8 cellular contexts compared by ENCODE assay signal in the genomic region with DNA sequence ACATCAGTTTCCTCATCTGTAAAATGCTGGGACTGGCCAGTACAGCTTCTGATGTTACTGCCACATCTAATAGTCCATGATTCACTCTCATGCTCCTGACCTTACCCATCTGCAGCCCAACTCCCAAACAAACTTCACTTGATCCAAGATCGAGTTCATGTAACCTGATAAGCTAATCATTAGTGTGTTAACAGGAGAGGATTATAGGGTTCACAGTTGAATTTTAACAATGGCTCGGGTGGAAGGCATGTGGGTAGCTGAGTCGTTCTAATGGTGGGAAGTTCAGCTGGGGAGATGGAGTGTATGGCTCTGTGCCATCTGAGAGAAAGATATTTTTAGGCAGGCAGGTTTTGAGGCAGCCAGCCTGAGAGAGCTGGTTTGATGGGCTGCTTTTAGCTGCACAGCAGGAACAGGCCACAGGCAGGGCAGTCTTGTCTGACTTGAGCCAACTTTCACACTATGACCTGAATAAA. TPM values are rescaled to one million over a fixed set of nuclear protein-coding genes. Genes with fewer than 3 reads are reported as not detected.
DNase-seq lines count a peak whose midpoint lies in the region; ATAC-seq and TF ChIP-seq lines count a peak whose summit lies in the region.
"Had no signal": no experiment of that assay in that cellular context is flagged by ENCODE, and none has a peak within 500 bp of the region (broad histone marks: within the 10 kb centered on the region; RNA-seq: fewer than 3 reads in every experiment).

No MANE protein-coding gene starts in this region.

- no peak overlapping the region for H3K56ac ChIP-seq in IMR-90 (ENCODE audit: extremely low read depth, insufficient read depth, low read length)

- peak overlapping the region; percentile 58 to 63; a peak in 3 of 4 replicates for H4K8ac ChIP-seq in IMR-90 (ENCODE audit: low read depth in 2 of 2, low read length in 2 of 2)

- DNase-seq in IMR-90 (peak; percentile 47), coronary artery (ENCODE audit: low spot score) (no peak), sciatic nerve (ENCODE audit: low spot score) (no peak), NCI-H1694 treated with DMSO at 0.1 percent for 48 hours (lab: John Stamatoyannopoulos, UW) (no peak), NCI-H2029 (lab: John Stamatoyannopoulos, UW) (no peak), iPS-NIHi11 (ENCODE audit: low spot score) (no peak)
- DNase-seq: activated CD4-positive, alpha-beta T cell treated with anti-CD3 and anti-CD28 coated beads, Interleukin-2, amount 10 ng/mL, durations not matched to agents 7 days and 5 days had no signal

- peak overlapping the region; percentile 21 for H4K91ac ChIP-seq in IMR-90 (ENCODE audit: insufficient read depth, low read depth, low read length)

- ATAC-seq in GM19351 (IDR thresholded peaks at IDR 0.05; ENCODE audit: unreplicated experiment) (peak; percentile 14), IMR-90 (ENCODE audit: low read depth) (peak; percentile 71), sciatic nerve (peak; percentile 29)

- H3K18ac ChIP-seq in IMR-90 (ENCODE audit: low read depth, low read length) = peak overlapping the region; percentile 44

- no peak overlapping the region for H3K4me2 ChIP-seq in IMR-90 (ENCODE audit: low read depth, low read length)

- BruUV-seq in IMR-90 (replicated peaks; lab: Mats Ljungman, UMichigan) = no TSS peak

- H2BK15ac ChIP-seq in IMR-90 (ENCODE audit: low read depth, low read length) = peak overlapping the region; percentile 51

- H2AK5ac ChIP-seq in IMR-90 (ENCODE audit: low read depth, low read length) = no peak overlapping the region

- no peak for TF ChIP-seq CTCF in IMR-90 (conservative IDR thresholded peaks at IDR 0.05; ENCODE audit: low read depth, low read length)
- TF ChIP-seq CTCF in coronary artery (IDR thresholded peaks at IDR 0.05) = no peak

- peaks cover 4% of the 10 kb centered on the region; the same call in 1 of the 2 replicates for H3K9me1 ChIP-seq in IMR-90 (ENCODE audit: insufficient read depth, low read length)

- H3K9ac ChIP-seq in IMR-90 (ENCODE audit: low read depth, low read length) = no peak overlapping the region

- no peaks in the 10 kb centered on the region for H3K79me1 ChIP-seq in IMR-90 (ENCODE audit: low read depth in 1 of 2, low read length in 2 of 2)

- no peak for TF ChIP-seq POLR2A in IMR-90 (IDR thresholded peaks at IDR 0.05; ENCODE audit: low read depth, low read length)

- intact Hi-C loops in IMR-90 (cut with micrococcal nuclease) = no loop called here
- intact Hi-C loops in sciatic nerve (cut with DNase I) = no loop called here

- POLR2A ChIA-PET in IMR-90 (lab: Charles Lee; ENCODE audit: unreplicated experiment) = no interaction called here

- peaks cover 24% of the 10 kb centered on the region for H3K4me1 ChIP-seq in IMR-90 (ENCODE audit: control insufficient read depth, insufficient read depth, low read length)

- H4K20me1 ChIP-seq in IMR-90 (ENCODE audit: insufficient read depth, low read length) = no peaks in the 10 kb centered on the region

- no peaks in the 10 kb centered on the region for H3K36me3 ChIP-seq in IMR-90 (ENCODE audit: control insufficient read depth, insufficient read depth, low read length)

- no peaks in the 10 kb centered on the region for H3K9me3 ChIP-seq in IMR-90 (ENCODE audit: control insufficient read depth, insufficient read depth, low read length)

- dilution Hi-C loops in IMR-90 (cut with HindIII; ENCODE audit: low sequenced_read_pairs, unreplicated experiment) = no loop called here

- peak overlapping the region; percentile 66 for H2AK9ac ChIP-seq in IMR-90 (replicated peaks; ENCODE audit: low read depth, low read length, poor library complexity)

- H3K4ac ChIP-seq in IMR-90 (ENCODE audit: low read depth, low read length) = peak overlapping the region; percentile 55

- H3K27me3 ChIP-seq in IMR-90 (ENCODE audit: control insufficient read depth, insufficient read depth, low read length) = no peaks in the 10 kb centered on the region

- H3K27ac ChIP-seq in IMR-90 (ENCODE audit: insufficient read depth, low read length) (peak overlapping the region; percentile 49; the same call in 1 of the 2 replicates), coronary artery (peak overlapping the region; percentile 36 to 60)

- CTCF ChIA-PET in IMR-90 (lab: Yijun Ruan, JAX) = interaction anchor here (0.6 to 1.7 kb wide), 4 partner anchors 14 to 134 kb away, joined by 3 to 9 read pairs (median 4); no protein-coding TSS in a partner anchor

- H2AFZ ChIP-seq in IMR-90 (replicated peaks; ENCODE audit: low read length, poor library complexity) = no peak overlapping the region

- peak overlapping the region; percentile 59 for H2BK5ac ChIP-seq in IMR-90 (ENCODE audit: low read depth, low read length, poor library complexity, severe bottlenecking)

- H2BK20ac ChIP-seq in IMR-90 (ENCODE audit: low read depth, low read length) = peak overlapping the region; percentile 85

- 0 out of 2 replicates have a peak overlapping the region, but pooled peaks have one; percentile 57 for H3K23ac ChIP-seq in IMR-90 (ENCODE audit: low read depth, low read length)

- peak overlapping the region; percentile 70 for H3K14ac ChIP-seq in IMR-90 (replicated peaks; ENCODE audit: low read depth, low read length)

- H3K4me3 ChIP-seq in IMR-90 (ENCODE audit: insufficient read depth, low read depth, low read length) = no peak overlapping the region
- H3K4me3 ChIP-seq in coronary artery = no peak overlapping the region

- in situ Hi-C loops in IMR-90 (cut with MboI; ENCODE audit: low sequenced_read_pairs) = no loop called here

- TF ChIP-seq RAD21 in IMR-90 (IDR thresholded peaks at IDR 0.05; ENCODE audit: low read length) = no peak

- WGBS in IMR-90 (ENCODE audit: extremely low coverage in 2 of 2, insufficient read length in 1 of 2), 2 experiments = 27% methylated on average over 2 of the region's 3 CpGs; no CpG with 5 or more reads in 1 of the 2 experiments

- peak overlapping the region; percentile 82 for H2BK120ac ChIP-seq in IMR-90 (ENCODE audit: low read depth, low read length)

- peak overlapping the region; percentile 41 for H4K5ac ChIP-seq in IMR-90 (ENCODE audit: low read depth, low read length)

TF ChIP-seq in IMR-90, 13 proteins besides CTCF, POLR2A, EP300 and RAD21:
- no peak for TF ChIP-seq FOS (IDR thresholded peaks at IDR 0.05; ENCODE audit: low read depth, low read length)
- no peak for TF ChIP-seq CEBPB (IDR thresholded peaks at IDR 0.05; ENCODE audit: low read depth, low read length)
- TF ChIP-seq NFE2L2 (IDR thresholded peaks at IDR 0.05; ENCODE audit: low read depth, low read length) = no peak
- TF ChIP-seq, protein P1, sequence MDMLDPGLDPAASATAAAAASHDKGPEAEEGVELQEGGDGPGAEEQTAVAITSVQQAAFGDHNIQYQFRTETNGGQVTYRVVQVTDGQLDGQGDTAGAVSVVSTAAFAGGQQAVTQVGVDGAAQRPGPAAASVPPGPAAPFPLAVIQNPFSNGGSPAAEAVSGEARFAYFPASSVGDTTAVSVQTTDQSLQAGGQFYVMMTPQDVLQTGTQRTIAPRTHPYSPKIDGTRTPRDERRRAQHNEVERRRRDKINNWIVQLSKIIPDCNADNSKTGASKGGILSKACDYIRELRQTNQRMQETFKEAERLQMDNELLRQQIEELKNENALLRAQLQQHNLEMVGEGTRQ (IDR thresholded peaks at IDR 0.05; ENCODE audit: low read depth, low read length) = no peak
- no peak for TF ChIP-seq MXI1 (IDR thresholded peaks at IDR 0.05; ENCODE audit: borderline replicate concordance, low read depth, low read length)
- no peak for TF ChIP-seq MAZ (IDR thresholded peaks at IDR 0.05; ENCODE audit: borderline replicate concordance, low read depth, low read length)
- TF ChIP-seq, protein P2, sequence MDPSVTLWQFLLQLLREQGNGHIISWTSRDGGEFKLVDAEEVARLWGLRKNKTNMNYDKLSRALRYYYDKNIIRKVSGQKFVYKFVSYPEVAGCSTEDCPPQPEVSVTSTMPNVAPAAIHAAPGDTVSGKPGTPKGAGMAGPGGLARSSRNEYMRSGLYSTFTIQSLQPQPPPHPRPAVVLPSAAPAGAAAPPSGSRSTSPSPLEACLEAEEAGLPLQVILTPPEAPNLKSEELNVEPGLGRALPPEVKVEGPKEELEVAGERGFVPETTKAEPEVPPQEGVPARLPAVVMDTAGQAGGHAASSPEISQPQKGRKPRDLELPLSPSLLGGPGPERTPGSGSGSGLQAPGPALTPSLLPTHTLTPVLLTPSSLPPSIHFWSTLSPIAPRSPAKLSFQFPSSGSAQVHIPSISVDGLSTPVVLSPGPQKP (IDR thresholded peaks at IDR 0.05; ENCODE audit: borderline replicate concordance, low read depth, low read length) = no peak
- TF ChIP-seq RFX5 (IDR thresholded peaks at IDR 0.05; ENCODE audit: low read depth, low read length) = no peak
- no peak for TF ChIP-seq SMC3 (IDR thresholded peaks at IDR 0.05; ENCODE audit: low read depth, low read length)
- no peak for TF ChIP-seq CHD1 (IDR thresholded peaks at IDR 0.05; ENCODE audit: low read depth, low read length)
- TF ChIP-seq MAFK (IDR thresholded peaks at IDR 0.05; ENCODE audit: low read depth, low read length) = no peak
- TF ChIP-seq RCOR1 (IDR thresholded peaks at IDR 0.05; ENCODE audit: insufficient replicate concordance, low read length) = no peak
- no peak for TF ChIP-seq BHLHE40 (IDR thresholded peaks at IDR 0.05; ENCODE audit: low read depth, low read length)

RNA-seq across cellular contexts. Expression of gene NFE2L2, which starts 17.6 kb away (rescaled TPM):
- total RNA-seq in IMR-90 (2012; rRNA removed) (72.8 and 83.5 TPM in 2 replicates), sciatic nerve (149 TPM)
- 64.7 and 72.7 TPM in 2 replicates for polyA plus RNA-seq in IMR-90 (2012; rRNA removed)
- polyA plus RNA-seq in IMR-90 (2012; cell fraction: cytosol; rRNA removed) = 24.4 and 31.1 TPM in 2 replicates
- 12.9 and 91.4 TPM in 2 replicates for polyA plus RNA-seq in IMR-90 (2012; cell fraction: nucleus; rRNA removed; ENCODE audit: low replicate concordance)

Comparison
In these comparisons a context has a peak if more than half of its experiments do, and no peak if none do; other contexts are left out.
1. ATAC-seq: peak in every context shown above with its lines; median percentile 71 in IMR-90; 29 in sciatic nerve; 14 in GM19351.